27 cellular contexts compared by ENCODE assay signal in genomic region chr18:7557891-7558454, GRCh38.
"Had no signal": no experiment of that assay in that cellular context is flagged by ENCODE, and none has a peak within 500 bp of the region (broad histone marks: within the 10 kb centered on the region; RNA-seq: fewer than 3 reads in every experiment).

No MANE protein-coding gene starts in this region.

- H3K4me3 ChIP-seq: cardiac muscle cell, coronary artery, gastrocnemius medialis, mucosa of descending colon, sigmoid colon, stomach, testis, tibial artery, upper lobe of left lung, uterus had no signal

- H3K4me1 ChIP-seq: gastrocnemius medialis, tibial artery, uterus had no signal

- ATAC-seq: effector memory CD8-positive, alpha-beta T cell; esophagus mucosa; gastrocnemius medialis; left colon; mucosa of descending colon; natural killer cell treated with Interleukin-12 subunit alpha and Interleukin-12 subunit beta and Interleukin-15 and Interleukin-18, amount 100 ng/mL, for 72 hours; stimulated activated effector memory CD8-positive, alpha-beta T cell treated with anti-CD3 and anti-CD28 coated beads, Interleukin-12 subunit alpha, Interleukin-12 subunit beta, amount 100 ng/mL, for 72 hours had no signal

- H3K36me3 ChIP-seq: cardiac muscle cell, gastrocnemius medialis, sigmoid colon, stomach, tibial artery, upper lobe of left lung, uterus had no signal

- H3K9me3 ChIP-seq: gastrocnemius medialis, mucosa of descending colon, sigmoid colon, stomach, testis, tibial artery, upper lobe of left lung, uterus had no signal

- H3K27me3 ChIP-seq: cardiac muscle cell, gastrocnemius medialis, sigmoid colon, stomach, testis, tibial artery, upper lobe of left lung, uterus had no signal

- DNase-seq: effector memory CD8-positive, alpha-beta T cell; foreskin fibroblast; gastrocnemius medialis; head of caudate nucleus; hippocampal formation; left colon; mesenchymal stem cell; mucosa of descending colon; naive B cell; nucleus accumbens; posterior cingulate gyrus; sigmoid colon; stimulated activated CD4-positive, alpha-beta T cell treated with anti-CD3 and anti-CD28 coated beads, Interleukin-2, amount 100 ng/mL, for 24 hours; stimulated activated CD4-positive, alpha-beta T cell treated with anti-CD3 and anti-CD28 coated beads, Interleukin-4, amount 100 ng/mL, for 24 hours; stimulated activated naive CD4-positive, alpha-beta T cell treated with Interleukin-2 at 50 U/mL for 16 hours; stomach; substantia nigra; testis; tibial artery; upper lobe of left lung; uterus had no signal

- H3K27ac ChIP-seq: cardiac muscle cell, coronary artery, epithelial cell of prostate, sigmoid colon, testis, tibial artery, upper lobe of left lung, uterus had no signal
